Comparison of ENCODE assay signal across 37 cellular contexts in the genomic region with DNA sequence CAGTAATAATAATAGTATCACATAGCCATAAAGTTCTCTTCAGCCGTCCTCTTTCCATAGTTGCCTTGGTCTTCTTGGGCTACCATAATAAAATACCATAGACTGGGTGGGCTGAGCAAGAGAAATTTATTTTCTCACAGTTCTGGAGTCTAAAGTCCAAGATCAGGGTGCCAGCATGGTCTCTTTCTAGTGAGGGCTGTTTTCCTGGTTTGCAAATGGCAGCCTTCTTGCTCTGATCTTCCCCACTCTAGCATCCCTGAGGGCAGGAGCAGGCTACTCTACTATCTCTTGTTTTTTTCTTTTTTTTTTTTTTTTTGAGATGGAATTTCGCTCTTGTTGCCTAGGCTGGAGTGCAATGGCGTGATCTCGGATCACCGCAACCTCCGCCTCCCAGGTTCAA.
"Had no signal": no experiment of that assay in that cellular context is flagged by ENCODE, and none has a peak within 500 bp of the region (broad histone marks: within the 10 kb centered on the region; RNA-seq: fewer than 3 reads in every experiment).

No MANE protein-coding gene starts in this region.

- H3K27me3 Mint-ChIP-seq: activated B cell treated with CpG ODN at 0.5 μM for 24 hours; activated CD4-positive, alpha-beta memory T cell treated with anti-CD3 and anti-CD28 coated beads for 36 hours; activated CD8-positive, alpha-beta T cell treated with anti-CD3 and anti-CD28 coated beads for 36 hours; activated naive CD8-positive, alpha-beta T cell treated with anti-CD3 and anti-CD28 coated beads for 36 hours; activated T-helper 17 cell treated with anti-CD3 and anti-CD28 coated beads, Interleukin-2, amount 50 U/mL, for 72 hours; central memory CD8-positive, alpha-beta T cell had no signal

- H3K36me3 Mint-ChIP-seq: activated CD4-positive, alpha-beta memory T cell treated with anti-CD3 and anti-CD28 coated beads for 36 hours; activated naive CD4-positive, alpha-beta T cell treated with anti-CD3 and anti-CD28 coated beads, Interleukin-2, amount 50 U/mL, for 72 hours; activated naive CD8-positive, alpha-beta T cell treated with anti-CD3 and anti-CD28 coated beads for 36 hours had no signal

- DNase-seq: activated B cell treated with CpG ODN at 0.5 μM for 24 hours; activated CD4-positive, alpha-beta memory T cell treated with anti-CD3 and anti-CD28 coated beads for 36 hours; activated CD4-positive, alpha-beta T cell treated with anti-CD3 and anti-CD28 coated beads for 4 hours; activated CD4-positive, alpha-beta T cell treated with anti-CD3 and anti-CD28 coated beads, Interleukin-2, amount 10 ng/mL, durations not matched to agents 24 days and 14 days; activated CD4-positive, alpha-beta T cell treated with anti-CD3 and anti-CD28 coated beads, Interleukin-2, amount 50 U/mL, for 1 hour; activated CD4-positive, alpha-beta T cell treated with anti-CD3 and anti-CD28 coated beads, Interleukin-2, amount 50 U/mL, for 4 hours; activated CD4-positive, CD25-positive, alpha-beta regulatory T cell treated with anti-CD3 and anti-CD28 coated beads, Interleukin-2, amount 50 U/mL, for 72 hours; activated CD8-positive, alpha-beta memory T cell treated with anti-CD3 and anti-CD28 coated beads, Interleukin-2, amount 50 U/mL, for 4 hours; activated CD8-positive, alpha-beta T cell treated with anti-CD3 and anti-CD28 coated beads for 36 hours; activated effector memory CD4-positive, alpha-beta T cell treated with anti-CD3 and anti-CD28 coated beads, Interleukin-2, amount 50 U/mL, for 16 hours; activated gamma-delta T cell treated with Interleukin-2 at 50 U/mL for 16 hours; activated naive CD4-positive, alpha-beta T cell; activated naive CD4-positive, alpha-beta T cell treated with anti-CD3 and anti-CD28 coated beads for 36 hours; activated naive CD4-positive, alpha-beta T cell treated with anti-CD3 and anti-CD28 coated beads, Interleukin-2, amount 50 U/mL, for 16 hours; activated naive CD8-positive, alpha-beta T cell treated with anti-CD3 and anti-CD28 coated beads for 36 hours; activated T-cell treated with anti-CD3 and anti-CD28 coated beads for 4 hours; activated T-cell treated with anti-CD3 and anti-CD28 coated beads, Interleukin-2, amount 50 U/mL, for 1 hour; activated T-cell treated with anti-CD3 and anti-CD28 coated beads, Interleukin-2, amount 50 U/mL, for 4 hours; activated T-cell treated with anti-CD3 and anti-CD28 coated beads, Interleukin-2, amount 50 U/mL, for 72 hours; adrenal gland; amniotic stem cell; aorta; body of pancreas; brain microvascular endothelial cell; caudate nucleus; cerebellar nuclear complex; T-helper 1 cell; T-helper 2 cell; T-helper 9 cell had no signal

- H3K9me3 Mint-ChIP-seq: activated B cell treated with CpG ODN at 0.5 μM for 24 hours; activated CD4-positive, alpha-beta memory T cell treated with anti-CD3 and anti-CD28 coated beads for 36 hours; activated CD4-positive, alpha-beta T cell treated with anti-CD3 and anti-CD28 coated beads, Interleukin-2, amount 10 ng/mL, durations not matched to agents 24 days and 14 days; activated CD8-positive, alpha-beta T cell treated with anti-CD3 and anti-CD28 coated beads for 36 hours; activated naive CD4-positive, alpha-beta T cell treated with anti-CD3 and anti-CD28 coated beads for 36 hours; activated naive CD4-positive, alpha-beta T cell treated with anti-CD3 and anti-CD28 coated beads, Interleukin-2, amount 50 U/mL, for 72 hours; activated naive CD8-positive, alpha-beta T cell treated with anti-CD3 and anti-CD28 coated beads for 36 hours; activated T-cell treated with anti-CD3 and anti-CD28 coated beads, Interleukin-2, amount 50 U/mL, for 4 hours; activated T-cell treated with anti-CD3 and anti-CD28 coated beads, Interleukin-2, amount 50 U/mL, for 72 hours; activated T-helper 1 cell treated with anti-CD3 and anti-CD28 coated beads, Interleukin-12 subunit alpha, Interleukin-12 subunit beta, Interleukin-2, Interleukin-4 antibody, amounts not matched to agents 30 ng/mL and 10 ng/mL and 1 ng/mL, durations not matched to agents 14 hours and 24 hours and 36 hours; activated T-helper 17 cell treated with anti-CD3 and anti-CD28 coated beads, Interleukin-2, amount 50 U/mL, for 72 hours; central memory CD8-positive, alpha-beta T cell; T-helper 1 cell treated with Interleukin-12 subunit alpha and Interleukin-12 subunit beta and Interleukin-4 antibody, amounts not matched to agents 30 μg/mL and 1 μg/mL, for 36 hours; T-helper 2 cell treated with Interferon-gamma antibody and Interleukin-4, amounts not matched to agents 5 μg/mL and 100 μg/mL, for 36 hours had no signal

- H3K36me3 ChIP-seq: adrenal gland, brain microvascular endothelial cell, breast epithelium had no signal

- H3K9me3 ChIP-seq: adrenal gland, body of pancreas, breast epithelium had no signal

- H3K4me1 Mint-ChIP-seq: activated T-helper 17 cell treated with anti-CD3 and anti-CD28 coated beads, Interleukin-2, amount 50 U/mL, for 72 hours; central memory CD8-positive, alpha-beta T cell had no signal

- H3K4me3 Mint-ChIP-seq: activated B cell treated with CpG ODN at 0.5 μM for 24 hours; activated CD4-positive, alpha-beta memory T cell treated with anti-CD3 and anti-CD28 coated beads for 36 hours; activated CD4-positive, alpha-beta T cell treated with anti-CD3 and anti-CD28 coated beads, Interleukin-2, amount 10 ng/mL, durations not matched to agents 24 days and 14 days; activated CD8-positive, alpha-beta T cell treated with anti-CD3 and anti-CD28 coated beads for 36 hours; activated naive CD4-positive, alpha-beta T cell treated with anti-CD3 and anti-CD28 coated beads for 36 hours; activated naive CD8-positive, alpha-beta T cell treated with anti-CD3 and anti-CD28 coated beads for 36 hours; activated T-cell treated with anti-CD3 and anti-CD28 coated beads, Interleukin-2, amount 50 U/mL, for 4 hours; activated T-cell treated with anti-CD3 and anti-CD28 coated beads, Interleukin-2, amount 50 U/mL, for 72 hours; activated T-helper 1 cell treated with anti-CD3 and anti-CD28 coated beads, Interleukin-12 subunit alpha, Interleukin-12 subunit beta, Interleukin-2, Interleukin-4 antibody, amounts not matched to agents 30 ng/mL and 10 ng/mL and 1 ng/mL, durations not matched to agents 14 hours and 24 hours and 36 hours; activated T-helper 17 cell treated with anti-CD3 and anti-CD28 coated beads, Interleukin-2, amount 50 U/mL, for 72 hours; central memory CD8-positive, alpha-beta T cell; T-helper 1 cell treated with Interleukin-12 subunit alpha and Interleukin-12 subunit beta and Interleukin-4 antibody, amounts not matched to agents 30 μg/mL and 1 μg/mL, for 36 hours; T-helper 2 cell treated with Interferon-gamma antibody and Interleukin-4, amounts not matched to agents 5 μg/mL and 100 μg/mL, for 36 hours had no signal

- H3K4me3 ChIP-seq: adrenal gland, body of pancreas, breast epithelium had no signal

- H3K27me3 ChIP-seq: adrenal gland, body of pancreas, brain microvascular endothelial cell, breast epithelium had no signal

- H3K27ac Mint-ChIP-seq: activated B cell treated with CpG ODN at 0.5 μM for 24 hours; activated CD4-positive, alpha-beta memory T cell treated with anti-CD3 and anti-CD28 coated beads for 36 hours; activated CD4-positive, alpha-beta T cell treated with anti-CD3 and anti-CD28 coated beads, Interleukin-2, amount 10 ng/mL, durations not matched to agents 24 days and 14 days; activated CD8-positive, alpha-beta T cell treated with anti-CD3 and anti-CD28 coated beads for 36 hours; activated naive CD4-positive, alpha-beta T cell treated with anti-CD3 and anti-CD28 coated beads for 36 hours; activated naive CD4-positive, alpha-beta T cell treated with anti-CD3 and anti-CD28 coated beads, Interleukin-2, amount 50 U/mL, for 72 hours; activated naive CD8-positive, alpha-beta T cell treated with anti-CD3 and anti-CD28 coated beads for 36 hours; activated T-cell treated with anti-CD3 and anti-CD28 coated beads, Interleukin-2, amount 50 U/mL, for 72 hours; activated T-helper 1 cell treated with anti-CD3 and anti-CD28 coated beads, Interleukin-12 subunit alpha, Interleukin-12 subunit beta, Interleukin-2, Interleukin-4 antibody, amounts not matched to agents 30 ng/mL and 10 ng/mL and 1 ng/mL, durations not matched to agents 14 hours and 24 hours and 36 hours; activated T-helper 17 cell treated with anti-CD3 and anti-CD28 coated beads, Interleukin-2, amount 50 U/mL, for 72 hours; T-helper 1 cell treated with Interleukin-12 subunit alpha and Interleukin-12 subunit beta and Interleukin-4 antibody, amounts not matched to agents 30 μg/mL and 1 μg/mL, for 36 hours; T-helper 2 cell treated with Interferon-gamma antibody and Interleukin-4, amounts not matched to agents 5 μg/mL and 100 μg/mL, for 36 hours had no signal

- H3K4me1 ChIP-seq: adrenal gland, body of pancreas, breast epithelium had no signal

- H3K27ac ChIP-seq: adrenal gland, body of pancreas, brain microvascular endothelial cell, breast epithelium, VCaP had no signal

- ATAC-seq: activated CD8-positive, alpha-beta T cell treated with anti-CD3 and anti-CD28 coated beads for 36 hours; activated naive CD4-positive, alpha-beta T cell treated with anti-CD3 and anti-CD28 coated beads, Interleukin-2, amount 50 U/mL, for 72 hours; activated T-cell treated with anti-CD3 and anti-CD28 coated beads, Interleukin-2, amount 50 U/mL, for 4 hours; activated T-cell treated with anti-CD3 and anti-CD28 coated beads, Interleukin-2, amount 50 U/mL, for 72 hours; activated T-helper 17 cell treated with anti-CD3 and anti-CD28 coated beads, Interleukin-2, amount 50 U/mL, for 72 hours; body of pancreas had no signal
